ENCODE assay signal across 1 cellular context in the genomic region with DNA sequence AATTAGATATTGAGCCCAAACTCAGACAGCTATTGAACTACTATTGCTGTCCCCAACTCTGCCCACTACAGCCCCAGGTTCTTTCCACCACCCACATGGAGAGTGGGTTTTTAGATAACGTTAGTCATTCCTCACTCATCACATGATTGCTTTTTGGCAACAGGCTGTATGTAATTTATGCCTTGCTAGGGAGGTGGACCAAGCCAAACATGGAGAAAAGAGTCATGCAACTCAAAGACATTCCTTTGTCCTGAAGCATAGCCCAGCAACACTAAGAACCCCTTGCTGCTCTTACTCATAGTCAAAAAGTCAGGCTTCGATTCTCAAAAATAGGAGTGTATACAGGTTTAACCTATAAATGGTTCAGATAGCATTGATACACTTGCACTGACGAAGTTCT.
TF ChIP-seq lines count a peak whose summit lies in the region.

No MANE protein-coding gene starts in this region.

TF ChIP-seq in SK-N-SH treated with all-trans-retinoic acid at 6 μM for 48 hours, 23 proteins besides CTCF, POLR2A, EP300 and RAD21 (continued from another document):
- TF ChIP-seq, protein P1, sequence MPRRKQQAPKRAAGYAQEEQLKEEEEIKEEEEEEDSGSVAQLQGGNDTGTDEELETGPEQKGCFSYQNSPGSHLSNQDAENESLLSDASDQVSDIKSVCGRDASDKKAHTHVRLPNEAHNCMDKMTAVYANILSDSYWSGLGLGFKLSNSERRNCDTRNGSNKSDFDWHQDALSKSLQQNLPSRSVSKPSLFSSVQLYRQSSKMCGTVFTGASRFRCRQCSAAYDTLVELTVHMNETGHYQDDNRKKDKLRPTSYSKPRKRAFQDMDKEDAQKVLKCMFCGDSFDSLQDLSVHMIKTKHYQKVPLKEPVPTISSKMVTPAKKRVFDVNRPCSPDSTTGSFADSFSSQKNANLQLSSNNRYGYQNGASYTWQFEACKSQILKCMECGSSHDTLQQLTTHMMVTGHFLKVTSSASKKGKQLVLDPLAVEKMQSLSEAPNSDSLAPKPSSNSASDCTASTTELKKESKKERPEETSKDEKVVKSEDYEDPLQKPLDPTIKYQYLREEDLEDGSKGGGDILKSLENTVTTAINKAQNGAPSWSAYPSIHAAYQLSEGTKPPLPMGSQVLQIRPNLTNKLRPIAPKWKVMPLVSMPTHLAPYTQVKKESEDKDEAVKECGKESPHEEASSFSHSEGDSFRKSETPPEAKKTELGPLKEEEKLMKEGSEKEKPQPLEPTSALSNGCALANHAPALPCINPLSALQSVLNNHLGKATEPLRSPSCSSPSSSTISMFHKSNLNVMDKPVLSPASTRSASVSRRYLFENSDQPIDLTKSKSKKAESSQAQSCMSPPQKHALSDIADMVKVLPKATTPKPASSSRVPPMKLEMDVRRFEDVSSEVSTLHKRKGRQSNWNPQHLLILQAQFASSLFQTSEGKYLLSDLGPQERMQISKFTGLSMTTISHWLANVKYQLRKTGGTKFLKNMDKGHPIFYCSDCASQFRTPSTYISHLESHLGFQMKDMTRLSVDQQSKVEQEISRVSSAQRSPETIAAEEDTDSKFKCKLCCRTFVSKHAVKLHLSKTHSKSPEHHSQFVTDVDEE (CRISPR knock-in tag; IDR thresholded peaks at IDR 0.05): no peak
- TF ChIP-seq ZNF70 (CRISPR knock-in tag; IDR thresholded peaks at IDR 0.05): no peak
